In genomic region chr6:107657755-107658461, GRCh38 we compare ENCODE assay signal across 8 cellular contexts.
DNase-seq lines count a peak whose midpoint lies in the region; ATAC-seq and TF ChIP-seq lines count a peak whose summit lies in the region.

No MANE protein-coding gene starts in this region.

- H3K27me3 Mint-ChIP-seq in CD8-positive, alpha-beta T cell (ENCODE audit: low read depth): no peaks in the 10 kb centered on the region

- no peaks in the 10 kb centered on the region for H3K9me3 Mint-ChIP-seq in CD8-positive, alpha-beta T cell

- CTCF ChIA-PET in CD8-positive, alpha-beta T cell (lab: Charles Lee): interaction anchor here (0.7 to 1.2 kb wide), 3 partner anchors 11 to 190 kb away, joined by 3 read pairs; no protein-coding TSS in a partner anchor

- peak in 6 of 7 experiments; percentile 29 to 62 (median 46) for DNase-seq in CD8-positive, alpha-beta T cell
- DNase-seq in SHP77 (lab: John Stamatoyannopoulos, UW): peak; percentile 94 to 95
- DNase-seq in adipocyte (ENCODE audit: low read depth): peak; percentile 89
- DNase-seq in left lobe of liver (ENCODE audit: low spot score): no peak
- peak in 4 of 6 experiments; percentile 32 to 44 (median 42) for DNase-seq in stimulated activated naive CD4-positive, alpha-beta T cell (lab: John Stamatoyannopoulos, UW)
- no peak for DNase-seq in middle frontal gyrus (ENCODE audit: extremely low spot score, low spot score)

- POLR2A ChIA-PET in CD8-positive, alpha-beta T cell (lab: Charles Lee): interaction anchor here (0.7 to 1.4 kb wide), 2 partner anchors 28 to 540 kb away, joined by 3 read pairs; no protein-coding TSS in a partner anchor

- peaks cover 35% of the 10 kb centered on the region for H3K4me1 Mint-ChIP-seq in CD8-positive, alpha-beta T cell (ENCODE audit: low read depth)

- intact Hi-C loops in CD8-positive, alpha-beta T cell (cut with DNase I, micrococcal nuclease): loop anchor here in 1 of 2 experiments (5.0 kb wide), 2 partner anchors 299 to 341 kb away; partner anchors contain the start of gene SEC63

- peak overlapping the region; percentile 49 for H3K4me3 ChIP-seq in CD8-positive, alpha-beta T cell (ENCODE audit: low read depth, low read length)
- H3K4me3 ChIP-seq in adipocyte (ENCODE audit: low read length): peak overlapping the region; percentile 40

- no peaks in the 10 kb centered on the region for H3K27me3 ChIP-seq in CD8-positive, alpha-beta T cell (ENCODE audit: insufficient read depth, low read length)
- no peaks in the 10 kb centered on the region for H3K27me3 ChIP-seq in adipocyte (replicated peaks; ENCODE audit: control insufficient read depth, insufficient read depth, low read length)

- peak overlapping the region; percentile 78 for H3K27ac Mint-ChIP-seq in CD8-positive, alpha-beta T cell

- peak overlapping the region; percentile 81 for H3K4me3 Mint-ChIP-seq in CD8-positive, alpha-beta T cell

- no peaks in the 10 kb centered on the region for H3K36me3 ChIP-seq in CD8-positive, alpha-beta T cell (ENCODE audit: insufficient read depth, low read length)
- H3K36me3 ChIP-seq in adipocyte (ENCODE audit: control insufficient read depth, insufficient read depth, low read length, severe bottlenecking): no peaks in the 10 kb centered on the region

- peaks cover 30% of the 10 kb centered on the region for H3K4me1 ChIP-seq in CD8-positive, alpha-beta T cell (ENCODE audit: insufficient read depth, low read length)
- peaks cover 48% of the 10 kb centered on the region for H3K4me1 ChIP-seq in adipocyte (ENCODE audit: control insufficient read depth, insufficient read depth, low read length)

- no peaks in the 10 kb centered on the region for H3K36me3 Mint-ChIP-seq in CD8-positive, alpha-beta T cell

- ATAC-seq in CD8-positive, alpha-beta T cell: peak; percentile 90
- ATAC-seq in GM19351 (IDR thresholded peaks at IDR 0.05; ENCODE audit: unreplicated experiment) (peak; percentile 85), HG03378 (IDR thresholded peaks at IDR 0.05; ENCODE audit: unreplicated experiment) (peak; percentile 88), left lobe of liver (peak; percentile 53)

- no peak overlapping the region for H3K9ac ChIP-seq in adipocyte (ENCODE audit: low read length)

- no peaks in the 10 kb centered on the region for H3K9me3 ChIP-seq in CD8-positive, alpha-beta T cell (ENCODE audit: low read length)
- no peaks in the 10 kb centered on the region for H3K9me3 ChIP-seq in adipocyte (ENCODE audit: control insufficient read depth, low read length)

- TF ChIP-seq CTCF in CD8-positive, alpha-beta T cell (IDR thresholded peaks at IDR 0.05): no peak

- H3K27ac ChIP-seq in CD8-positive, alpha-beta T cell (ENCODE audit: low read depth, low read length): peak overlapping the region; percentile 4

Comparison
In these comparisons a context has a peak if more than half of its experiments do, and no peak if none do; other contexts are left out.
1. DNase-seq: peak in CD8-positive, alpha-beta T cell (6 of 7), SHP77 (2 of 2), adipocyte (single experiment) and stimulated activated naive CD4-positive, alpha-beta T cell (4 of 6); none in left lobe of liver (single experiment) and middle frontal gyrus (single experiment).
2. Peak in every context shown above with its lines, with median percentiles within 50 percentile points of each other: ATAC-seq.